ENCODE assay signal across 16 cellular contexts in genomic region chr3:189588061-189588817, GRCh38. TPM values are rescaled to one million over a fixed set of nuclear protein-coding genes. Genes with fewer than 3 reads are reported as not detected.
DNase-seq lines count a peak whose midpoint lies in the region; ATAC-seq and TF ChIP-seq lines count a peak whose summit lies in the region.
"Had no signal": no experiment of that assay in that cellular context is flagged by ENCODE, and none has a peak within 500 bp of the region (broad histone marks: within the 10 kb centered on the region; RNA-seq: fewer than 3 reads in every experiment).

No MANE protein-coding gene starts in this region.

- no peak for TF ChIP-seq CTCF in astrocyte of the spinal cord (IDR thresholded peaks at IDR 0.05; ENCODE audit: low read depth, low read length)
- no peak for TF ChIP-seq CTCF in hepatocyte (IDR thresholded peaks at IDR 0.05; ENCODE audit: poor library complexity)
- TF ChIP-seq CTCF in dorsolateral prefrontal cortex (IDR thresholded peaks at IDR 0.05 in 54 of 56, conservative IDR thresholded peaks at IDR 0.05 in 2 of 56; ENCODE audit: low read depth in 1 of 56, partially characterized antibody in 56 of 56) = no peak

- 76% methylated on average over 4 of the region's 4 CpGs for WGBS in hepatocyte (ENCODE audit: low lambda C conversion rate, missing lambda C conversion rate)

- H3K4me1 ChIP-seq in hepatocyte (ENCODE audit: insufficient read depth) = no peaks in the 10 kb centered on the region

- H3K27me3 ChIP-seq in hepatocyte (no peaks in the 10 kb centered on the region), dorsolateral prefrontal cortex (peaks cover 0 to 24% (median 0%) of the 10 kb centered on the region in 45 donors)

- no peak overlapping the region for H2AFZ ChIP-seq in hepatocyte

- DNase-seq in AG08395 (ENCODE audit: low spot score) (peak; percentile 71), HS-27A (ENCODE audit: low read depth) (peak; percentile 41), astrocyte of the spinal cord (ENCODE audit: low read depth, low spot score) (peak; percentile 43), hepatocyte (ENCODE audit: low spot score) (no peak), dorsolateral prefrontal cortex (no peak), COR-L47 (lab: John Stamatoyannopoulos, UW) (no peak), NCI-H2171 treated with DMSO at 0.1 percent for 48 hours (lab: John Stamatoyannopoulos, UW) (no peak)
- DNase-seq: activated CD4-positive, alpha-beta T cell treated with anti-CD3 and anti-CD28 coated beads, Interleukin-2, amount 10 ng/mL, durations not matched to agents 7 days and 5 days; NCI-H2081 treated with DMSO at 0.1 percent for 48 hours; posterior cingulate gyrus; stimulated activated CD4-positive, alpha-beta T cell treated with anti-CD3 and anti-CD28 coated beads, Interleukin-4, amount 100 ng/mL, for 1 hour; stimulated activated naive CD4-positive, alpha-beta T cell had no signal

- in situ Hi-C loops in astrocyte of the spinal cord (cut with HindIII; ENCODE audit: low sequenced_read_pairs) = no loop called here

- peak overlapping the region; percentile 3 for H3K27ac ChIP-seq in hepatocyte
- H3K27ac ChIP-seq in dorsolateral prefrontal cortex = no peak overlapping the region
- H3K27ac ChIP-seq: C4-2B had no signal

- H3K9me2 ChIP-seq in hepatocyte (replicated peaks; ENCODE audit: insufficient read depth) = no peaks in the 10 kb centered on the region

- H4K20me1 ChIP-seq in hepatocyte (ENCODE audit: insufficient read depth, poor library complexity, severe bottlenecking) = no peaks in the 10 kb centered on the region

- H3K4me2 ChIP-seq in hepatocyte = no peak overlapping the region

- intact Hi-C loops in dorsolateral prefrontal cortex (cut with DNase I) = no loop called here

- H3K9me3 ChIP-seq in hepatocyte (ENCODE audit: low read depth) = no peaks in the 10 kb centered on the region

- no peak for ATAC-seq in HG03442 (IDR thresholded peaks at IDR 0.05; ENCODE audit: unreplicated experiment)
- ATAC-seq: activated T-helper 17 cell treated with anti-CD3 and anti-CD28 coated beads, Interleukin-2, amount 50 U/mL, for 72 hours had no signal

- no peaks in the 10 kb centered on the region for H3K79me2 ChIP-seq in hepatocyte

- H3K36me3 ChIP-seq in hepatocyte (replicated peaks; ENCODE audit: insufficient read depth, low read depth) = no peaks in the 10 kb centered on the region

- H3K4me3 ChIP-seq in astrocyte of the spinal cord (ENCODE audit: low read depth, low read length) = no peak overlapping the region
- H3K4me3 ChIP-seq in hepatocyte = no peak overlapping the region
- H3K4me3 ChIP-seq in dorsolateral prefrontal cortex = no peak overlapping the region

RNA-seq across cellular contexts. Expression of gene TP63, which starts 43.0 kb away (rescaled TPM):
- total RNA-seq in hepatocyte (2.3 and 2.4 TPM in 2 replicates), dorsolateral prefrontal cortex (1 to 10 TPM in 4 of 120 experiments, under 1 TPM in 80, not detected in 36; 0.09 to 1.6 (median 0.43) TPM)
- polyA plus RNA-seq in hepatocyte = 1.0 and 1.9 TPM in 2 replicates
- total RNA-seq: epithelial cell of proximal tubule had no signal

Comparison
In these comparisons a context has a peak if more than half of its experiments do, and no peak if none do; other contexts are left out.
1. DNase-seq: peak in AG08395 (single experiment), HS-27A (single experiment) and astrocyte of the spinal cord (single experiment); none in hepatocyte (single experiment), dorsolateral prefrontal cortex (0 of 10), COR-L47 (single experiment) and NCI-H2171 treated with DMSO at 0.1 percent for 48 hours (single experiment).